In genomic region chr20:35448788-35449373, GRCh38 we compare ENCODE assay signal across 29 cellular contexts. TPM values are rescaled to one million over a fixed set of nuclear protein-coding genes. Genes with fewer than 3 reads are reported as not detected.
"Had no signal": no experiment of that assay in that cellular context is flagged by ENCODE, and none has a peak within 500 bp of the region (broad histone marks: within the 10 kb centered on the region; RNA-seq: fewer than 3 reads in every experiment).

No MANE protein-coding gene starts in this region.

- H3K9me3 Mint-ChIP-seq: activated B cell treated with CpG ODN at 0.5 μM for 24 hours; activated CD4-positive, alpha-beta memory T cell treated with anti-CD3 and anti-CD28 coated beads for 36 hours; activated CD4-positive, alpha-beta T cell treated with anti-CD3 and anti-CD28 coated beads, Interleukin-2, amount 10 ng/mL, durations not matched to agents 7 days and 5 days; activated naive CD4-positive, alpha-beta T cell treated with anti-CD3 and anti-CD28 coated beads, Interleukin-2, amount 50 U/mL, for 72 hours; activated naive CD8-positive, alpha-beta T cell treated with anti-CD3 and anti-CD28 coated beads, Interleukin-2, amount 50 U/mL, for 24 hours; activated T-cell treated with anti-CD3 and anti-CD28 coated beads, Interleukin-2, amount 50 U/mL, for 4 hours; central memory CD8-positive, alpha-beta T cell; T-helper 1 cell treated with Interleukin-12 subunit alpha and Interleukin-12 subunit beta and Interleukin-4 antibody, amounts not matched to agents 30 μg/mL and 1 μg/mL, for 36 hours had no signal

- H3K36me3 Mint-ChIP-seq: activated CD4-positive, alpha-beta memory T cell treated with anti-CD3 and anti-CD28 coated beads for 36 hours; activated naive CD4-positive, alpha-beta T cell treated with anti-CD3 and anti-CD28 coated beads, Interleukin-2, amount 50 U/mL, for 72 hours had no signal

- H3K4me3 Mint-ChIP-seq: activated B cell treated with CpG ODN at 0.5 μM for 24 hours; activated CD4-positive, alpha-beta memory T cell treated with anti-CD3 and anti-CD28 coated beads for 36 hours; activated CD4-positive, alpha-beta T cell treated with anti-CD3 and anti-CD28 coated beads, Interleukin-2, amount 10 ng/mL, durations not matched to agents 7 days and 5 days; activated naive CD8-positive, alpha-beta T cell treated with anti-CD3 and anti-CD28 coated beads, Interleukin-2, amount 50 U/mL, for 24 hours; activated T-cell treated with anti-CD3 and anti-CD28 coated beads, Interleukin-2, amount 50 U/mL, for 4 hours; brain; central memory CD8-positive, alpha-beta T cell; T-helper 1 cell treated with Interleukin-12 subunit alpha and Interleukin-12 subunit beta and Interleukin-4 antibody, amounts not matched to agents 30 μg/mL and 1 μg/mL, for 36 hours had no signal

- H3K9me3 ChIP-seq: Peyer's patch, SJSA1 had no signal

- H3K27me3 ChIP-seq: Peyer's patch, SJSA1 had no signal

- H3K27ac ChIP-seq: Peyer's patch, SJSA1 had no signal

- H3K36me3 ChIP-seq: Peyer's patch, SJSA1 had no signal

- H3K27ac Mint-ChIP-seq: activated B cell treated with CpG ODN at 0.5 μM for 24 hours; activated CD4-positive, alpha-beta memory T cell treated with anti-CD3 and anti-CD28 coated beads for 36 hours; activated CD4-positive, alpha-beta T cell treated with anti-CD3 and anti-CD28 coated beads, Interleukin-2, amount 10 ng/mL, durations not matched to agents 7 days and 5 days; activated naive CD4-positive, alpha-beta T cell treated with anti-CD3 and anti-CD28 coated beads, Interleukin-2, amount 50 U/mL, for 72 hours; activated naive CD8-positive, alpha-beta T cell treated with anti-CD3 and anti-CD28 coated beads, Interleukin-2, amount 50 U/mL, for 24 hours; brain; T-helper 1 cell treated with Interleukin-12 subunit alpha and Interleukin-12 subunit beta and Interleukin-4 antibody, amounts not matched to agents 30 μg/mL and 1 μg/mL, for 36 hours had no signal

- H3K27me3 Mint-ChIP-seq: activated naive CD8-positive, alpha-beta T cell treated with anti-CD3 and anti-CD28 coated beads, Interleukin-2, amount 50 U/mL, for 24 hours had no signal

- H3K4me1 ChIP-seq: Peyer's patch, SJSA1 had no signal

- H3K4me3 ChIP-seq: Peyer's patch, SJSA1 had no signal

- ATAC-seq: activated naive CD4-positive, alpha-beta T cell treated with anti-CD3 and anti-CD28 coated beads, Interleukin-2, amount 50 U/mL, for 72 hours; activated naive CD8-positive, alpha-beta T cell treated with anti-CD3 and anti-CD28 coated beads, Interleukin-2, amount 50 U/mL, for 24 hours; activated T-cell treated with anti-CD3 and anti-CD28 coated beads, Interleukin-2, amount 50 U/mL, for 4 hours had no signal

- DNase-seq: activated B cell treated with CpG ODN at 0.5 μM for 24 hours; activated CD4-positive, alpha-beta memory T cell treated with anti-CD3 and anti-CD28 coated beads for 36 hours; activated CD4-positive, alpha-beta T cell treated with anti-CD3 and anti-CD28 coated beads, Interleukin-2, amount 10 ng/mL, durations not matched to agents 7 days and 5 days; activated CD8-positive, alpha-beta memory T cell treated with anti-CD3 and anti-CD28 coated beads for 24 hours; activated effector memory CD4-positive, alpha-beta T cell treated with anti-CD3 and anti-CD28 coated beads, Interleukin-2, amount 50 U/mL, for 16 hours; activated naive CD4-positive, alpha-beta T cell treated with Interleukin-2 at 50 U/mL for 16 hours; activated naive CD8-positive, alpha-beta T cell treated with anti-CD3 and anti-CD28 coated beads, Interleukin-2, amount 50 U/mL, for 24 hours; activated T-cell treated with anti-CD3 and anti-CD28 coated beads, Interleukin-2, amount 50 U/mL, for 4 hours; amygdala; MV-4-11; NCI-H1092 treated with DMSO at 0.1 percent for 48 hours; NCI-H1417 treated with DMSO at 0.1 percent for 48 hours; NCI-H1694; NCI-H2029; NCI-H2107; NCI-H2171 treated with DMSO at 0.1 percent for 48 hours; NCI-H226; NCI-H526; NCI-H774; NK-92 treated with Interleukin-12 subunit alpha and Interleukin-12 subunit beta, amount 100 ng/mL, for 24 hours; Peyer's patch; SHP77 had no signal

RNA-seq across cellular contexts. Expression of gene GDF5, which starts 10.9 kb away (rescaled TPM):
- total RNA-seq: activated B cell treated with CpG ODN at 0.5 μM for 24 hours; activated CD4-positive, alpha-beta memory T cell treated with anti-CD3 and anti-CD28 coated beads for 36 hours; activated CD4-positive, alpha-beta T cell treated with anti-CD3 and anti-CD28 coated beads, Interleukin-2, amount 10 ng/mL, durations not matched to agents 7 days and 5 days; activated T-cell treated with anti-CD3 and anti-CD28 coated beads, Interleukin-2, amount 50 U/mL, for 4 hours; MCF 10A; NCI-H460; Peyer's patch; SJSA1 had no signal
